In genomic region chr11:59243633-59244032, GRCh38 we compare ENCODE assay signal across 35 cellular contexts. TPM values are rescaled to one million over a fixed set of nuclear protein-coding genes. Genes with fewer than 3 reads are reported as not detected.
"Had no signal": no experiment of that assay in that cellular context is flagged by ENCODE, and none has a peak within 500 bp of the region (broad histone marks: within the 10 kb centered on the region; RNA-seq: fewer than 3 reads in every experiment).

No MANE protein-coding gene starts in this region.

- FAIRE-seq: astrocyte, TTC549 had no signal

- H3K27ac ChIP-seq: adrenal gland, body of pancreas, breast epithelium, SJCRH30 had no signal

- ATAC-seq: activated CD4-positive, alpha-beta T cell treated with anti-CD3 and anti-CD28 coated beads for 36 hours; activated CD4-positive, CD25-positive, alpha-beta regulatory T cell treated with anti-CD3 and anti-CD28 coated beads, Interleukin-2, amount 50 U/mL, for 24 hours; activated naive CD4-positive, alpha-beta T cell treated with anti-CD3 and anti-CD28 coated beads, Interleukin-2, amount 50 U/mL, for 72 hours; activated T-cell treated with anti-CD3 and anti-CD28 coated beads, Interleukin-2, amount 50 U/mL, for 4 hours; body of pancreas; WTC11 had no signal

- H3K4me1 ChIP-seq: body of pancreas, breast epithelium, SJCRH30 had no signal

- DNase-seq: activated CD4-positive, alpha-beta T cell treated with anti-CD3 and anti-CD28 coated beads for 36 hours; activated CD4-positive, alpha-beta T cell treated with anti-CD3 and anti-CD28 coated beads, Interleukin-2, amount 10 ng/mL, durations not matched to agents 7 days and 5 days; activated CD4-positive, alpha-beta T cell treated with anti-CD3 and anti-CD28 coated beads, Interleukin-2, amount 50 U/mL, for 48 hours; activated CD8-positive, alpha-beta memory T cell treated with anti-CD3 and anti-CD28 coated beads, Interleukin-2, amount 50 U/mL, for 4 hours; activated gamma-delta T cell treated with Interleukin-2 at 50 U/mL for 16 hours; activated naive CD4-positive, alpha-beta T cell treated with anti-CD3 and anti-CD28 coated beads for 36 hours; activated T-cell treated with anti-CD3 and anti-CD28 coated beads for 4 hours; activated T-cell treated with anti-CD3 and anti-CD28 coated beads, Interleukin-2, amount 50 U/mL, for 4 hours; adrenal gland; body of pancreas; caudate nucleus; cerebellar nuclear complex; Kasumi-1; MG63; NCI-H1048; NCI-H1105 treated with DMSO at 0.1 percent for 48 hours; NCI-H1436; NCI-H1694; NCI-H1930; NCI-H2081 treated with DMSO at 0.1 percent for 48 hours; NCI-H226; NCI-H446 treated with DMSO at 0.1 percent for 48 hours; NCI-H526; NCI-H748 treated with DMSO at 0.1 percent for 48 hours; NK-92 treated with Interleukin-12 subunit alpha and Interleukin-12 subunit beta, amount 100 ng/mL, for 24 hours; SHP77; SJCRH30; SK-N-SH had no signal

- H3K9ac ChIP-seq: SK-N-SH had no signal

- H3K36me3 ChIP-seq: adrenal gland, breast epithelium, SJCRH30 had no signal

- H3K4me2 ChIP-seq: SK-N-SH had no signal

- H3K9me3 ChIP-seq: adrenal gland, body of pancreas had no signal

- H3K9me2 ChIP-seq: SK-N-SH had no signal

- H3K4me3 ChIP-seq: adrenal gland, body of pancreas, breast epithelium, MG63, SJCRH30 had no signal

- H3K27me3 ChIP-seq: adrenal gland, body of pancreas, breast epithelium, MG63, SJCRH30 had no signal

RNA-seq across cellular contexts. Expression of gene MPEG1, which starts 30.9 kb away (rescaled TPM):
- total RNA-seq: activated CD4-positive, alpha-beta T cell treated with anti-CD3 and anti-CD28 coated beads for 36 hours; activated CD4-positive, alpha-beta T cell treated with anti-CD3 and anti-CD28 coated beads, Interleukin-2, amount 10 ng/mL, durations not matched to agents 7 days and 5 days; activated naive CD4-positive, alpha-beta T cell treated with anti-CD3 and anti-CD28 coated beads for 36 hours; activated naive CD4-positive, alpha-beta T cell treated with anti-CD3 and anti-CD28 coated beads, Interleukin-2, amount 50 U/mL, for 72 hours; activated T-helper 1 cell treated with anti-CD3 and anti-CD28 coated beads, Interleukin-12 subunit alpha, Interleukin-12 subunit beta, Interleukin-2, Interleukin-4 antibody, amounts not matched to agents 30 ng/mL and 10 ng/mL and 1 ng/mL, durations not matched to agents 14 hours and 24 hours and 36 hours; astrocyte; SJCRH30 had no signal
